28 cellular contexts compared by ENCODE assay signal in genomic region chr6:133033263-133033662, GRCh38.
DNase-seq lines count a peak whose midpoint lies in the region; ATAC-seq and TF ChIP-seq lines count a peak whose summit lies in the region.
"Had no signal": no experiment of that assay in that cellular context is flagged by ENCODE, and none has a peak within 500 bp of the region (broad histone marks: within the 10 kb centered on the region; RNA-seq: fewer than 3 reads in every experiment).

No MANE protein-coding gene starts in this region.

- no peak overlapping the region for H4K5ac ChIP-seq in IMR-90 (ENCODE audit: low read depth, low read length)

- no peak overlapping the region for H3K4ac ChIP-seq in IMR-90 (ENCODE audit: low read depth, low read length)

- dilution Hi-C loops in IMR-90 (cut with HindIII; ENCODE audit: low sequenced_read_pairs, unreplicated experiment): no loop called here

- POLR2A ChIA-PET in IMR-90 (lab: Charles Lee; ENCODE audit: unreplicated experiment): no interaction called here

- no peaks in the 10 kb centered on the region for H4K20me1 ChIP-seq in IMR-90 (ENCODE audit: insufficient read depth, low read length)

- no peak overlapping the region for H3K4me2 ChIP-seq in IMR-90 (ENCODE audit: low read depth, low read length)

- no peak overlapping the region for H4K91ac ChIP-seq in IMR-90 (ENCODE audit: insufficient read depth, low read depth, low read length)

- no peak overlapping the region for H2AK9ac ChIP-seq in IMR-90 (replicated peaks; ENCODE audit: low read depth, low read length, poor library complexity)

- H2BK120ac ChIP-seq in IMR-90 (ENCODE audit: low read depth, low read length): no peak overlapping the region

- WGBS in IMR-90 (ENCODE audit: extremely low coverage in 2 of 2, insufficient read length in 1 of 2), 2 experiments: no CpG with 5 or more reads among the region's 4 CpGs

- no peak overlapping the region for H4K8ac ChIP-seq in IMR-90 (ENCODE audit: low read depth in 2 of 2, low read length in 2 of 2)

- H3K4me1 Mint-ChIP-seq in CD14-positive monocyte: no peaks in the 10 kb centered on the region
- H3K4me1 Mint-ChIP-seq: CD8-positive, alpha-beta memory T cell had no signal

- no peaks in the 10 kb centered on the region for H3K9me3 ChIP-seq in IMR-90 (ENCODE audit: control insufficient read depth, insufficient read depth, low read length)
- H3K9me3 ChIP-seq: HAP-1, SJSA1 had no signal

- no peak for TF ChIP-seq POLR2A in IMR-90 (IDR thresholded peaks at IDR 0.05; ENCODE audit: low read depth, low read length)

- H3K36me3 Mint-ChIP-seq in CD14-positive monocyte: no peaks in the 10 kb centered on the region
- H3K36me3 Mint-ChIP-seq: CD8-positive, alpha-beta memory T cell had no signal

- no peak overlapping the region for H2AFZ ChIP-seq in IMR-90 (replicated peaks; ENCODE audit: low read length, poor library complexity)

- no peak overlapping the region for H2AK5ac ChIP-seq in IMR-90 (ENCODE audit: low read depth, low read length)

- no peaks in the 10 kb centered on the region for H3K27me3 Mint-ChIP-seq in CD14-positive monocyte (ENCODE audit: low read depth in 3 of 3)
- H3K27me3 Mint-ChIP-seq: CD8-positive, alpha-beta memory T cell had no signal

- CTCF ChIA-PET in IMR-90 (lab: Yijun Ruan, JAX): interaction anchor here (0.5 kb wide), 1 partner anchor 1126 kb away, joined by 3 read pairs; no protein-coding TSS in a partner anchor

- H3K56ac ChIP-seq in IMR-90 (ENCODE audit: extremely low read depth, insufficient read depth, low read length): no peak overlapping the region

- no peak overlapping the region for H3K23ac ChIP-seq in IMR-90 (ENCODE audit: low read depth, low read length)

- H3K4me1 ChIP-seq in IMR-90 (ENCODE audit: control insufficient read depth, insufficient read depth, low read length): no peaks in the 10 kb centered on the region; the same call in 1 of the 2 replicates
- H3K4me1 ChIP-seq: HAP-1, SJSA1 had no signal

- H3K27ac ChIP-seq in IMR-90 (ENCODE audit: insufficient read depth, low read length): no peak overlapping the region
- H3K27ac ChIP-seq: SJSA1 had no signal

- in situ Hi-C loops in IMR-90 (cut with MboI; ENCODE audit: low sequenced_read_pairs) (no loop called here), astrocyte of the spinal cord (cut with HindIII; ENCODE audit: low sequenced_read_pairs) (no loop called here)

- no peak overlapping the region for H2BK15ac ChIP-seq in IMR-90 (ENCODE audit: low read depth, low read length)

- no peaks in the 10 kb centered on the region for H3K27me3 ChIP-seq in IMR-90 (ENCODE audit: control insufficient read depth, insufficient read depth, low read length)
- no peaks in the 10 kb centered on the region for H3K27me3 ChIP-seq in kidney epithelial cell (ENCODE audit: control insufficient read depth, insufficient read depth, low read length)
- H3K27me3 ChIP-seq: SJSA1 had no signal

- no peak overlapping the region for H3K27ac Mint-ChIP-seq in CD14-positive monocyte
- H3K27ac Mint-ChIP-seq: CD8-positive, alpha-beta memory T cell; HFFc6 had no signal

- TF ChIP-seq CTCF in IMR-90 (conservative IDR thresholded peaks at IDR 0.05; ENCODE audit: low read depth, low read length) (no peak), astrocyte of the spinal cord (IDR thresholded peaks at IDR 0.05; ENCODE audit: low read depth, low read length) (no peak), kidney epithelial cell (IDR thresholded peaks at IDR 0.05; ENCODE audit: insufficient read depth, low read length, poor library complexity, severe bottlenecking) (no peak), CD14-positive monocyte (IDR thresholded peaks at IDR 0.05) (no peak)

- no peak overlapping the region for H2BK20ac ChIP-seq in IMR-90 (ENCODE audit: low read depth, low read length)

- H3K9me1 ChIP-seq in IMR-90 (ENCODE audit: insufficient read depth, low read length): no peaks in the 10 kb centered on the region; the same call in 1 of the 2 replicates

- no peak overlapping the region for H2BK5ac ChIP-seq in IMR-90 (ENCODE audit: low read depth, low read length, poor library complexity, severe bottlenecking)

- DNase-seq in HT1080 (ENCODE audit: low read depth) (peak; percentile 5), IMR-90 (peak; percentile 62), astrocyte of the spinal cord (ENCODE audit: low read depth, low spot score) (peak; percentile 13), kidney epithelial cell (ENCODE audit: low read depth) (peak; percentile 1), CD14-positive monocyte (ENCODE audit: low spot score) (no peak), SW 1271 (lab: John Stamatoyannopoulos, UW) (no peak)
- DNase-seq: C1 segment of cervical spinal cord; CD8-positive, alpha-beta memory T cell; DMS 273 treated with DMSO at 0.1 percent for 48 hours; DMS79; EL; GDM1; GOT3; HFFc6; NCI-H1105; NCI-H1436 treated with DMSO at 0.1 percent for 48 hours; NCI-H2029; NCI-H446; NCI-H526; NCI-H82; NK-92 treated with Interleukin-12 subunit alpha and Interleukin-12 subunit beta, amount 100 ng/mL, for 24 hours; Right ventricle myocardium superior; RPMI8226 had no signal

- no peak for ATAC-seq in IMR-90 (ENCODE audit: low read depth)
- no peak for ATAC-seq in HG02798 (IDR thresholded peaks at IDR 0.05; ENCODE audit: poor library complexity, unreplicated experiment)
- no peak for ATAC-seq in HG02884 (IDR thresholded peaks at IDR 0.05; ENCODE audit: unreplicated experiment)
- ATAC-seq: GM12878 had no signal

- H3K36me3 ChIP-seq in IMR-90 (ENCODE audit: control insufficient read depth, insufficient read depth, low read length) (no peaks in the 10 kb centered on the region), kidney epithelial cell (ENCODE audit: control insufficient read depth, insufficient read depth, low read length) (no peaks in the 10 kb centered on the region)
- H3K36me3 ChIP-seq: HAP-1, SJSA1 had no signal

- BruUV-seq in IMR-90 (replicated peaks; lab: Mats Ljungman, UMichigan): no TSS peak

- H3K79me1 ChIP-seq in IMR-90 (ENCODE audit: low read depth in 1 of 2, low read length in 2 of 2): no peaks in the 10 kb centered on the region

- H3K4me3 Mint-ChIP-seq in CD14-positive monocyte: no peak overlapping the region
- H3K4me3 Mint-ChIP-seq: CD8-positive, alpha-beta memory T cell; HFFc6 had no signal

- TF ChIP-seq RAD21 in IMR-90 (IDR thresholded peaks at IDR 0.05; ENCODE audit: low read length): no peak

- H3K9ac ChIP-seq in IMR-90 (ENCODE audit: low read depth, low read length): no peak overlapping the region

- H3K9me3 Mint-ChIP-seq in CD14-positive monocyte: peaks cover 0 to 3% (median 0%) of the 10 kb centered on the region in 7 donors
- H3K9me3 Mint-ChIP-seq: CD8-positive, alpha-beta memory T cell had no signal

- intact Hi-C loops in IMR-90 (cut with micrococcal nuclease) (no loop called here), CD14-positive monocyte (cut with micrococcal nuclease) (no loop called here)

- no peak overlapping the region for H3K14ac ChIP-seq in IMR-90 (replicated peaks; ENCODE audit: low read depth, low read length)

- H3K4me3 ChIP-seq in IMR-90 (ENCODE audit: insufficient read depth, low read depth, low read length) (no peak overlapping the region), astrocyte of the spinal cord (ENCODE audit: low read depth, low read length) (no peak overlapping the region), kidney epithelial cell (ENCODE audit: low read depth, low read length) (no peak overlapping the region)
- H3K4me3 ChIP-seq: GM12878, HAP-1, SJSA1 had no signal

- H3K18ac ChIP-seq in IMR-90 (ENCODE audit: low read depth, low read length): no peak overlapping the region

TF ChIP-seq in IMR-90, 13 proteins besides CTCF, POLR2A, EP300 and RAD21:
- TF ChIP-seq CHD1 (IDR thresholded peaks at IDR 0.05; ENCODE audit: low read depth, low read length) (no peak), BHLHE40 (IDR thresholded peaks at IDR 0.05; ENCODE audit: low read depth, low read length) (no peak), MAFK (IDR thresholded peaks at IDR 0.05; ENCODE audit: low read depth, low read length) (no peak), NFE2L2 (IDR thresholded peaks at IDR 0.05; ENCODE audit: low read depth, low read length) (no peak), MXI1 (IDR thresholded peaks at IDR 0.05; ENCODE audit: borderline replicate concordance, low read depth, low read length) (no peak), ELK1 (IDR thresholded peaks at IDR 0.05; ENCODE audit: borderline replicate concordance, low read depth, low read length) (no peak)
TF ChIP-seq in IMR-90: peak in this region for 0.

Comparison
In these comparisons a context has a peak if more than half of its experiments do, and no peak if none do; other contexts are left out.
1. DNase-seq: peak in HT1080 (single experiment), IMR-90 (single experiment), astrocyte of the spinal cord (single experiment) and kidney epithelial cell (single experiment); none in CD14-positive monocyte (single experiment) and SW 1271 (0 of 2).